In genomic region chr2:127568128-127568527, GRCh38 we compare ENCODE assay signal across 1 cellular context.
TF ChIP-seq lines count a peak whose summit lies in the region.

No MANE protein-coding gene starts in this region.

TF ChIP-seq in GM23338, 12 proteins besides CTCF, POLR2A, EP300 and RAD21 (continued from another document):
- no peak for TF ChIP-seq CREB1 (CRISPR knock-in tag; IDR thresholded peaks at IDR 0.05; ENCODE audit: low read depth)
- TF ChIP-seq JUNB (IDR thresholded peaks at IDR 0.05; ENCODE audit: unreplicated experiment): no peak
- TF ChIP-seq EZH2 (IDR thresholded peaks at IDR 0.05; ENCODE audit: low read depth, unreplicated experiment): no peak
- TF ChIP-seq, protein P1, sequence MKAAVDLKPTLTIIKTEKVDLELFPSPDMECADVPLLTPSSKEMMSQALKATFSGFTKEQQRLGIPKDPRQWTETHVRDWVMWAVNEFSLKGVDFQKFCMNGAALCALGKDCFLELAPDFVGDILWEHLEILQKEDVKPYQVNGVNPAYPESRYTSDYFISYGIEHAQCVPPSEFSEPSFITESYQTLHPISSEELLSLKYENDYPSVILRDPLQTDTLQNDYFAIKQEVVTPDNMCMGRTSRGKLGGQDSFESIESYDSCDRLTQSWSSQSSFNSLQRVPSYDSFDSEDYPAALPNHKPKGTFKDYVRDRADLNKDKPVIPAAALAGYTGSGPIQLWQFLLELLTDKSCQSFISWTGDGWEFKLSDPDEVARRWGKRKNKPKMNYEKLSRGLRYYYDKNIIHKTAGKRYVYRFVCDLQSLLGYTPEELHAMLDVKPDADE (IDR thresholded peaks at IDR 0.05): no peak
- TF ChIP-seq ZNF331 (CRISPR knock-in tag; IDR thresholded peaks at IDR 0.05; ENCODE audit: low read depth): no peak
